8 cellular contexts compared by ENCODE assay signal in the genomic region with DNA sequence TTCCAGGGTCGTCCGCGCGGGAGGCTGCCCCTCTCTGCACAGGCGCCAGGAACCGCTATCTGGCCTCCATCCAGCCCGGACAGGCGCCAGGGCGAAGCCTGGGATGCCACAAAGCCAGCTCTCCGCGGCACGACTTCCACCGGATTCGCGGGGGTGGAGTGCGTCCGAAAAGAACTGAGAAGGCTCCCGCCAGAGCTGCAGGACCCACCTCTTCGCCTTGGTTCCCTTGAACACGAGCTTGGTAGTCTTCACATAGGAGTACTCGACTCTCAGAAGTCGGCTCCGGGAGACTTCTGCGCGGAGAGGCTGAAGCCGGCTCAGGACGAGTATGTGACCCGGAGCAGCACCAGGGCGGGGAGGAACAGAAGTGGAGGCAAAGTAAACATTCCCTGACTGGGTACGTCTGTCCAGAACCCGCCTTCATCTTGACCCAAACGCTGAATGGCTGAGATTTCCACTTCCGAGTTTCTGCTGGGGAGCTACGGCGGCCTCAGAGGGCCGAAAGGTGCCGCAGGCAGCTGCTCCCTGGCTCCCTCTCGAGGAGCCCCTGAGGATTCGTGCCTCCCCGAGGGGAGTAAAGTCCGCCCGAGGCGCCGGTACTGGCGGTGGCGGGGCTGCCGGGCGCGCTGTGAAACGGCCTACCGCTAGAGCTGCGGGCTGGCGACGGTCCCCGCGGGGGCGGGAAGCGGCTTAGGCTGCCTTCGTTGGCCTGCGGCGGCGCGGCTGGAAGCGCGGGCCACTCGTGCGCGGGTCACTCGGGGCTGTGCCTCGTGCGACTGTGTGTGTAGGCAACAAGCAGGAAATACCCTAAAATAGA.
DNase-seq lines count a peak whose midpoint lies in the region; ATAC-seq and TF ChIP-seq lines count a peak whose summit lies in the region.
"Not testable (repeated sequence)": the region's sequence is repeated elsewhere in the genome, so short reads cannot be mapped to it uniquely, and the experiment has no call there.

No MANE protein-coding gene starts in this region.

- not testable (repeated sequence) for H3K4me1 ChIP-seq in mucosa of stomach (ENCODE audit: control insufficient read depth, insufficient read depth, low read length)

- not testable (repeated sequence) for H3F3A ChIP-seq in SU-DHL-6 (ENCODE audit: insufficient read depth)

- H3K27ac ChIP-seq in C4-2B = peak overlapping the region; percentile 69
- H3K27ac ChIP-seq in SU-DHL-6 (ENCODE audit: low read depth, low read length) = not testable (repeated sequence)

- not testable (repeated sequence) for H3K27me3 Mint-ChIP-seq in activated naive CD8-positive, alpha-beta T cell

- DNase-seq in fibroblast of villous mesenchyme (ENCODE audit: low read depth) = peak; percentile 97
- DNase-seq in stimulated activated CD8-positive, alpha-beta memory T cell treated with anti-CD3 and anti-CD28 coated beads, Interleukin-15, amount 100 ng/mL, for 1 hour (ENCODE audit: low read depth) = peak; percentile 53

- peak overlapping the region; percentile 93 for H2AFZ ChIP-seq in SU-DHL-6 (ENCODE audit: low read depth, low read length, severe bottlenecking)

- H3K9me3 ChIP-seq in SU-DHL-6 (ENCODE audit: insufficient read depth, low read length); mucosa of stomach (ENCODE audit: control insufficient read depth, low read length): not testable (repeated sequence)

- peak overlapping the region; percentile 81 for H3K9ac ChIP-seq in SU-DHL-6 (ENCODE audit: low read length)
- peak overlapping the region; percentile 84 for H3K9ac ChIP-seq in mucosa of stomach (ENCODE audit: low read length)

- H4K20me1 ChIP-seq in SU-DHL-6 (ENCODE audit: low read depth, low read length) = not testable (repeated sequence)

- H3K27me3 ChIP-seq in SU-DHL-6 (ENCODE audit: low read length); mucosa of stomach (ENCODE audit: control insufficient read depth, insufficient read depth, low read length): not testable (repeated sequence)

- H3K79me2 ChIP-seq in SU-DHL-6 (ENCODE audit: insufficient read depth, low read length) = peaks cover 15% of the 10 kb centered on the region; the same call in 1 of the 2 replicates

- TF ChIP-seq CTCF in C4-2B (conservative IDR thresholded peaks at IDR 0.05) (peak; percentile 82), SU-DHL-6 (IDR thresholded peaks at IDR 0.05; ENCODE audit: insufficient read depth, low read length, poor library complexity, severe bottlenecking) (peak; percentile 69), fibroblast of villous mesenchyme (IDR thresholded peaks at IDR 0.05; ENCODE audit: insufficient read depth, low read depth, low read length) (peak; percentile 69)

- H3K36me3 ChIP-seq in SU-DHL-6 (ENCODE audit: low read length); mucosa of stomach (ENCODE audit: control insufficient read depth, insufficient read depth, low read length): not testable (repeated sequence)

- not testable (repeated sequence) for H3K36me3 Mint-ChIP-seq in activated naive CD8-positive, alpha-beta T cell

- H3K4me2 ChIP-seq in SU-DHL-6 (ENCODE audit: low read depth, low read length, poor library complexity, severe bottlenecking) = peak overlapping the region; percentile 64

- ATAC-seq in GM19351 (IDR thresholded peaks at IDR 0.05; ENCODE audit: unreplicated experiment) = peak; percentile 99
- ATAC-seq in HG03108 (IDR thresholded peaks at IDR 0.05; ENCODE audit: unreplicated experiment) = peak; percentile 99

- peaks cover 35% of the 10 kb centered on the region for H3K4me1 Mint-ChIP-seq in activated naive CD8-positive, alpha-beta T cell (ENCODE audit: low read depth)

- peak overlapping the region; percentile 91 for H3K27ac Mint-ChIP-seq in activated naive CD8-positive, alpha-beta T cell

- H3K4me3 ChIP-seq in SU-DHL-6 (ENCODE audit: insufficient read depth, low read length, poor library complexity, severe bottlenecking) (peak overlapping the region; percentile 67), fibroblast of villous mesenchyme (ENCODE audit: low read depth, low read length) (peak overlapping the region; percentile 80), mucosa of stomach (ENCODE audit: low read length) (peak overlapping the region; percentile 56)

- H3K4me3 Mint-ChIP-seq in activated naive CD8-positive, alpha-beta T cell = peak overlapping the region; percentile 95

- not testable (repeated sequence) for H3K9me2 ChIP-seq in SU-DHL-6 (replicated peaks; ENCODE audit: insufficient read depth, low read length)

- H3K9me3 Mint-ChIP-seq in activated naive CD8-positive, alpha-beta T cell (ENCODE audit: low read depth) = not testable (repeated sequence)
